ENCODE assay signal across 29 cellular contexts in genomic region chr7:18133921-18134320, GRCh38.
"Had no signal": no experiment of that assay in that cellular context is flagged by ENCODE, and none has a peak within 500 bp of the region (broad histone marks: within the 10 kb centered on the region; RNA-seq: fewer than 3 reads in every experiment).

No MANE protein-coding gene starts in this region.

- H3K4me3 Mint-ChIP-seq: immature natural killer cell; memory B cell; naive thymus-derived CD4-positive, alpha-beta T cell; natural killer cell treated with Interleukin-12 subunit alpha and Interleukin-12 subunit beta and Interleukin-15 and Interleukin-18, amount 100 ng/mL, for 72 hours; stimulated activated naive B cell treated with anti-CD40 and anti-IgM and Interleukin-4, amounts not matched to agents 10 μg/mL and 1 μg/mL and 100 μg/mL, for 72 hours had no signal

- H3K9me3 ChIP-seq: left ventricle myocardium inferior, mucosa of descending colon, ovary, prostate gland, stomach, testis, thyroid gland, transverse colon, upper lobe of left lung, vagina had no signal

- H3K4me1 Mint-ChIP-seq: immature natural killer cell; memory B cell; naive thymus-derived CD4-positive, alpha-beta T cell; stimulated activated naive B cell treated with anti-CD40 and anti-IgM and Interleukin-4, amounts not matched to agents 10 μg/mL and 1 μg/mL and 100 μg/mL, for 72 hours had no signal

- H3K27me3 ChIP-seq: ovary, stomach, testis, thyroid gland, transverse colon, upper lobe of left lung, vagina had no signal

- DNase-seq: hippocampal formation; immature natural killer cell; islet precursor cell; left ventricle myocardium inferior; midbrain; mucosa of descending colon; naive thymus-derived CD4-positive, alpha-beta T cell; ovary; posterior cingulate gyrus; retina; right cardiac atrium; stimulated activated CD4-positive, alpha-beta T cell treated with anti-CD3 and anti-CD28 coated beads, Interleukin-12 subunit alpha, Interleukin-12 subunit beta, amount 100 ng/mL, for 4 hours; stimulated activated CD4-positive, alpha-beta T cell treated with anti-CD3 and anti-CD28 coated beads, Interleukin-15, amount 100 ng/mL, for 24 hours; stimulated activated CD4-positive, alpha-beta T cell treated with anti-CD3 and anti-CD28 coated beads, Interleukin-2, amount 100 ng/mL, for 24 hours; stimulated activated CD4-positive, alpha-beta T cell treated with anti-CD3 and anti-CD28 coated beads, Interleukin-4, amount 100 ng/mL, for 1 hour; stimulated activated naive B cell treated with anti-CD40 and anti-IgM and Interleukin-4, amounts not matched to agents 10 μg/mL and 1 μg/mL and 100 μg/mL, for 72 hours; stimulated activated naive CD8-positive, alpha-beta T cell treated with anti-CD3 and anti-CD28 coated beads, Interleukin-15, Interleukin-2, amounts not matched to agents 100 U/mL and 50 U/mL, for 24 hours; stomach; testis; thyroid gland; transverse colon; upper lobe of left lung had no signal

- H3K27ac Mint-ChIP-seq: immature natural killer cell; memory B cell; naive thymus-derived CD4-positive, alpha-beta T cell; natural killer cell treated with Interleukin-12 subunit alpha and Interleukin-12 subunit beta and Interleukin-15 and Interleukin-18, amount 100 ng/mL, for 72 hours; stimulated activated naive B cell treated with anti-CD40 and anti-IgM and Interleukin-4, amounts not matched to agents 10 μg/mL and 1 μg/mL and 100 μg/mL, for 72 hours had no signal

- H3K4me1 ChIP-seq: prostate gland, stomach, testis, thyroid gland, transverse colon, upper lobe of left lung, vagina had no signal

- H3K9me3 Mint-ChIP-seq: immature natural killer cell; memory B cell; natural killer cell treated with Interleukin-12 subunit alpha and Interleukin-12 subunit beta and Interleukin-15 and Interleukin-18, amount 100 ng/mL, for 72 hours; stimulated activated naive B cell treated with anti-CD40 and anti-IgM and Interleukin-4, amounts not matched to agents 10 μg/mL and 1 μg/mL and 100 μg/mL, for 72 hours had no signal

- H3K27ac ChIP-seq: left ventricle myocardium inferior, ovary, prostate gland, skin epidermis, stomach, testis, thyroid gland, transverse colon, upper lobe of left lung, vagina had no signal

- H3K36me3 Mint-ChIP-seq: immature natural killer cell; memory B cell; naive thymus-derived CD4-positive, alpha-beta T cell; natural killer cell treated with Interleukin-12 subunit alpha and Interleukin-12 subunit beta and Interleukin-15 and Interleukin-18, amount 100 ng/mL, for 72 hours; stimulated activated naive B cell treated with anti-CD40 and anti-IgM and Interleukin-4, amounts not matched to agents 10 μg/mL and 1 μg/mL and 100 μg/mL, for 72 hours had no signal

- H3K36me3 ChIP-seq: left ventricle myocardium inferior, ovary, prostate gland, stomach, thyroid gland, transverse colon, upper lobe of left lung, vagina had no signal

- H3K4me3 ChIP-seq: left ventricle myocardium inferior, lung, mucosa of descending colon, ovary, prostate gland, skin epidermis, stomach, testis, thyroid gland, transverse colon, upper lobe of left lung, vagina had no signal

- ATAC-seq: mucosa of descending colon; naive thymus-derived CD4-positive, alpha-beta T cell; natural killer cell treated with Interleukin-12 subunit alpha and Interleukin-12 subunit beta and Interleukin-15 and Interleukin-18, amount 100 ng/mL, for 72 hours; right cardiac atrium; sciatic nerve; stimulated activated naive B cell treated with anti-CD40 and anti-IgM and Interleukin-4, amounts not matched to agents 10 μg/mL and 1 μg/mL and 100 μg/mL, for 72 hours; stimulated activated naive CD8-positive, alpha-beta T cell treated with anti-CD3 and anti-CD28 coated beads, Interleukin-15, Interleukin-2, amounts not matched to agents 100 U/mL and 50 U/mL, for 24 hours had no signal
